Comparison of ENCODE assay signal across 12 cellular contexts in the genomic region with DNA sequence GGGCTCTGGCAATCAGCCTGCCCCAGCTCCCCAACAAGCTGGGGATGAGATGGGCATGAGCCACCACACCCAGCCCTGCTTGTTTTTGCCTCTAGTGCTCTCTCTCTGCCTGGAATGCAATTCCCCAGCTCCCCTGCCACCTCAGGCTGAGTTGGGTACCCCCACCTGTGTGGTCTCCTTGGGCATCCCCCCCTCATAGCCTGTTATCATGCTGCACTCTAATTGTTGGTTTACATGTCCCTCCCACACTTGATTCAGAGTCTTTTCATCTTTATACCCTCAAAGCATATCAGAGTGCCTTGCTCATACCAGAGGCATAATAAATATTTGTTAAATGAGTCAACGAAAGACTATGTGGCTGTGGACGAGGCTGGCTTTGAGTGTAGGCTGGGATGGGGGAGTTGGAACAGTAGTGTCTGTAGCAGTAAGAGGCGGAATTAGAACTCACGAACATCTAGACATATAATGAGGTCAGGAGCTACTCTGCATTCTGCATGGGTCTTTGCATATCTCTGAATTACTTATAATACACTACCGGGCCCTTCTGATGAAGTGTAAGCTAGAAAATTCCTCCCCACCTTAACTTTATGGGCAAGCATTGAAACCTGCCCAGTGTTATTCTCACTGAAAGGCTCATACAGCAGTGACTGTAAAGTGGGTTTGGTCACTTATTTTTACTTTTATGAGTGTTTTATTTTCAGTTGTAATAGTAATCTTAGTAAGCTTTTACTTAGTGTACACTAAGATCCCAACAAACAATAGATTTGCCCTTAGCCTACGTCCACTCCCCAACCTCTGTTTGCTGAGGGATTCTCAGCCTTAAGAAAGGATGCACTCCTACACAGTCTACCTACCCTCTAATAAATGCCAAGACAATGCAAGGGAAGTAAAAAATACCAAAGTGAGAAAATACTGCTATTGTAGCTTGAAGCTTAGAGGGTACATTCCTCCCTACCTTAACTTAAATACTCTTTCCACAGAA. TPM values are rescaled to one million over a fixed set of nuclear protein-coding genes. Genes with fewer than 3 reads are reported as not detected.
DNase-seq lines count a peak whose midpoint lies in the region; ATAC-seq, FAIRE-seq and TF ChIP-seq lines count a peak whose summit lies in the region.
"Had no signal": no experiment of that assay in that cellular context is flagged by ENCODE, and none has a peak within 500 bp of the region (broad histone marks: within the 10 kb centered on the region; RNA-seq: fewer than 3 reads in every experiment).

No MANE protein-coding gene starts in this region.

- H3K9me3 ChIP-seq in A549 (peaks cover 37% of the 10 kb centered on the region), mammary epithelial cell (replicated peaks; ENCODE audit: insufficient read depth, low read length) (no peaks in the 10 kb centered on the region), lung (ENCODE audit: control insufficient read depth in 2 of 2, insufficient read depth in 1 of 2, low read length in 1 of 2) (peaks cover 0 to 8% of the 10 kb centered on the region in 2 donors)
- H3K9me3 ChIP-seq: thyroid gland had no signal

- CTCF ChIA-PET in A549 (lab: Yijun Ruan, JAX) = interaction anchor here (0.7 to 1.8 kb wide), 11 partner anchors 10 to 255 kb away, joined by 3 to 11 read pairs (median 4); a partner anchor contains a TSS
- CTCF ChIA-PET in mammary epithelial cell (lab: Charles Lee; ENCODE audit: low non-redundant PET) = interaction anchor here (0.9 kb wide), 1 partner anchor 20 kb away, joined by 12 read pairs; no protein-coding TSS in a partner anchor

- no peak overlapping the region for H3K4me3 ChIP-seq in A549
- H3K4me3 ChIP-seq in mammary epithelial cell (replicated peaks in 1 of 3; ENCODE audit: insufficient read depth in 1 of 3, low read depth in 2 of 3, low read length in 3 of 3) = no peak overlapping the region
- H3K4me3 ChIP-seq in lung = no peak overlapping the region
- H3K4me3 ChIP-seq: thyroid gland had no signal

- TF ChIP-seq EP300 in A549 (IDR thresholded peaks at IDR 0.05) = peak; percentile 98 to 99

- in situ Hi-C loops in mammary epithelial cell (cut with MboI; ENCODE audit: low sequenced_read_pairs in 2 of 2) = no loop called here

- no peak overlapping the region for H3K9ac ChIP-seq in mammary epithelial cell (ENCODE audit: insufficient read depth, low read length)

- POLR2A ChIA-PET in A549 (lab: Yijun Ruan, JAX) = interaction anchor here (0.5 to 2.4 kb wide), 9 partner anchors 12 to 72 kb away, joined by 3 to 28 read pairs (median 6); a partner anchor contains a TSS

- no peaks in the 10 kb centered on the region for H3K79me2 ChIP-seq in mammary epithelial cell (ENCODE audit: insufficient read depth, low read length)

- H3K4me1 ChIP-seq in A549 (peaks cover 59% of the 10 kb centered on the region), mammary epithelial cell (ENCODE audit: insufficient read depth, low read length) (peaks cover 16% of the 10 kb centered on the region), lung (ENCODE audit: control insufficient read depth in 2 of 2, insufficient read depth in 2 of 2, low read length in 2 of 2) (peaks cover 0 to 2% of the 10 kb centered on the region in 2 donors)
- H3K4me1 ChIP-seq: thyroid gland had no signal

- peak; percentile 53 to 82 for TF ChIP-seq RAD21 in A549 (conservative IDR thresholded peaks at IDR 0.05 in 1 of 2, IDR thresholded peaks at IDR 0.05 in 1 of 2)

- TF ChIP-seq CTCF in A549 (IDR thresholded peaks at IDR 0.05) (no peak), mammary epithelial cell (conservative IDR thresholded peaks at IDR 0.05 in 1 of 2, IDR thresholded peaks at IDR 0.05 in 1 of 2; ENCODE audit: extremely low read depth in 1 of 2, insufficient read depth in 1 of 2, low read depth in 1 of 2, low read length in 2 of 2) (no peak), lung (IDR thresholded peaks at IDR 0.05; ENCODE audit: control extremely low read depth, extremely low read depth) (no peak)

- intact Hi-C loops in mammary epithelial cell (cut with micrococcal nuclease) = no loop called here

- H3K27ac ChIP-seq in A549 = peak overlapping the region; percentile 85 to 88
- H3K27ac ChIP-seq in mammary epithelial cell (ENCODE audit: insufficient read depth, low read depth, low read length) = peak overlapping the region; percentile 52
- H3K27ac ChIP-seq in lung (ENCODE audit: low read depth in 1 of 2, low read length in 1 of 2) = no peak overlapping the region
- H3K27ac ChIP-seq: thyroid gland had no signal

- H3K4me2 ChIP-seq in A549 (peak overlapping the region; percentile 43), mammary epithelial cell (ENCODE audit: insufficient read depth, low read depth, low read length) (no peak overlapping the region)

- FAIRE-seq in A549 (lab: Jason Lieb, UNC) (peak; percentile 83), GM12892 (lab: Jason Lieb, UNC) (no peak)

- H3K36me3 ChIP-seq in mammary epithelial cell (ENCODE audit: insufficient read depth, low read length) = no peaks in the 10 kb centered on the region
- no peaks in the 10 kb centered on the region for H3K36me3 ChIP-seq in lung (ENCODE audit: control insufficient read depth in 2 of 2, insufficient read depth in 2 of 2, low read length in 2 of 2)
- H3K36me3 ChIP-seq: thyroid gland had no signal

- WGBS in A549 (ENCODE audit: missing lambda C conversion rate) = 0% methylated on average over 6 of the region's 6 CpGs
- 48% methylated on average over 6 of the region's 6 CpGs for WGBS in mammary epithelial cell (ENCODE audit: low coverage, missing lambda C conversion rate)
- 62 to 84% methylated on average over 6 of the region's 6 CpGs for WGBS in lung, 2 donors

- no peaks in the 10 kb centered on the region for H4K20me1 ChIP-seq in mammary epithelial cell (ENCODE audit: insufficient read depth, low read length)

- no peak for TF ChIP-seq POLR2A in A549 (IDR thresholded peaks at IDR 0.05; ENCODE audit: low read length)
- TF ChIP-seq POLR2A in GM12892 (IDR thresholded peaks at IDR 0.05; ENCODE audit: low read depth, low read length) = no peak

- BruUV-seq in mammary epithelial cell (replicated peaks; lab: Mats Ljungman, UMichigan) = no TSS peak

- DNase-seq in A549 (ENCODE audit: low read depth in 1 of 2, low spot score in 1 of 2) (peak; percentile 78 to 98), HT-29 (ENCODE audit: low spot score) (peak; percentile 88), mammary epithelial cell (peak; percentile 83), lung (ENCODE audit: low spot score) (peak; percentile 66), AML-193 (lab: John Stamatoyannopoulos, UW) (no peak), NCI-H69 (lab: John Stamatoyannopoulos, UW) (no peak), GM12892 (ENCODE audit: insufficient read length) (no peak)
- DNase-seq: activated naive CD4-positive, alpha-beta T cell treated with Interleukin-2 at 50 U/mL for 16 hours; C1 segment of cervical spinal cord; stimulated activated CD4-positive, alpha-beta T cell treated with anti-CD3 and anti-CD28 coated beads, Interleukin-1b, Interleukin-23, amount 100 ng/mL, for 48 hours; thyroid gland had no signal

- H3K27me3 ChIP-seq in mammary epithelial cell (ENCODE audit: insufficient read depth, low read length) (no peaks in the 10 kb centered on the region), lung (ENCODE audit: control insufficient read depth, insufficient read depth) (no peaks in the 10 kb centered on the region)
- H3K27me3 ChIP-seq: thyroid gland had no signal

- peak; percentile 94 to 97 for ATAC-seq in A549
- ATAC-seq in lung (ENCODE audit: insufficient read depth, low FRiP score) = peak; percentile 89
- ATAC-seq in GM19351 (IDR thresholded peaks at IDR 0.05; ENCODE audit: unreplicated experiment) = no peak

- dilution Hi-C loops in mammary epithelial cell (cut with HindIII; ENCODE audit: low sequenced_read_pairs) = loop anchor here (5.0 kb wide), 1 partner anchor 73 kb away; no protein-coding TSS in a partner anchor

- peak overlapping the region; percentile 52 for H2AFZ ChIP-seq in mammary epithelial cell (ENCODE audit: low read depth, low read length)

TF ChIP-seq in A549, 52 proteins besides CTCF, POLR2A, EP300 and RAD21 (continues in another document):
- TF ChIP-seq FOSB (CRISPR knock-in tag; IDR thresholded peaks at IDR 0.05) (no peak), CBX8 (IDR thresholded peaks at IDR 0.05) (no peak), NR3C1 (IDR thresholded peaks at IDR 0.05) (no peak), EHF (CRISPR knock-in tag; IDR thresholded peaks at IDR 0.05) (no peak), POLR2AphosphoS2 (conservative IDR thresholded peaks at IDR 0.05; ENCODE audit: low read length) (no peak), KDM1A (IDR thresholded peaks at IDR 0.05; ENCODE audit: low read depth) (no peak)
- TF ChIP-seq, protein P1, sequence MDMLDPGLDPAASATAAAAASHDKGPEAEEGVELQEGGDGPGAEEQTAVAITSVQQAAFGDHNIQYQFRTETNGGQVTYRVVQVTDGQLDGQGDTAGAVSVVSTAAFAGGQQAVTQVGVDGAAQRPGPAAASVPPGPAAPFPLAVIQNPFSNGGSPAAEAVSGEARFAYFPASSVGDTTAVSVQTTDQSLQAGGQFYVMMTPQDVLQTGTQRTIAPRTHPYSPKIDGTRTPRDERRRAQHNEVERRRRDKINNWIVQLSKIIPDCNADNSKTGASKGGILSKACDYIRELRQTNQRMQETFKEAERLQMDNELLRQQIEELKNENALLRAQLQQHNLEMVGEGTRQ (IDR thresholded peaks at IDR 0.05) = no peak
- TF ChIP-seq, protein P2, sequence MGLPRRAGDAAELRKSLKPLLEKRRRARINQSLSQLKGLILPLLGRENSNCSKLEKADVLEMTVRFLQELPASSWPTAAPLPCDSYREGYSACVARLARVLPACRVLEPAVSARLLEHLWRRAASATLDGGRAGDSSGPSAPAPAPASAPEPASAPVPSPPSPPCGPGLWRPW (IDR thresholded peaks at IDR 0.05) = no peak
- TF ChIP-seq, protein P3, sequence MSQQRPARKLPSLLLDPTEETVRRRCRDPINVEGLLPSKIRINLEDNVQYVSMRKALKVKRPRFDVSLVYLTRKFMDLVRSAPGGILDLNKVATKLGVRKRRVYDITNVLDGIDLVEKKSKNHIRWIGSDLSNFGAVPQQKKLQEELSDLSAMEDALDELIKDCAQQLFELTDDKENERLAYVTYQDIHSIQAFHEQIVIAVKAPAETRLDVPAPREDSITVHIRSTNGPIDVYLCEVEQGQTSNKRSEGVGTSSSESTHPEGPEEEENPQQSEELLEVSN (IDR thresholded peaks at IDR 0.05; ENCODE audit: borderline replicate concordance, low read depth) = no peak

RNA-seq across cellular contexts. Expression of a gene that starts 58.7 kb away (rescaled TPM):
- polyA plus RNA-seq in A549 (2011; rRNA removed) (67.1 and 87.4 TPM in 2 replicates), A549 (2017; fragmentation: RNase III; extraction: RNeasy Plus Mini Kit Qiagen cat#74134 plus additional on column Dnase treatment) (33.2 to 34.3 TPM (median 33.5 TPM) in 3 replicates), mammary epithelial cell (2.5 TPM), lung (10 to 100 TPM; 18.4 to 61.7 TPM)
- polyA plus RNA-seq in A549 (2012; cell fraction: cytosol; rRNA removed) = 41.2 and 42.5 TPM in 2 replicates
- polyA plus RNA-seq in A549 (2012; cell fraction: nucleus; rRNA removed) = 54.7 and 61.3 TPM in 2 replicates
- 40.1 and 44.8 TPM in 2 replicates for polyA minus RNA-seq in A549 (2011; rRNA and poly(A)+ RNA removed)
- total RNA-seq in HT-29 (2014; rRNA removed; shearing (Covaris generic)) = 37.0 and 43.2 TPM in 2 replicates
- total RNA-seq in mammary epithelial cell (10 to 100 TPM in 1 of 2 donors, 1 to 10 TPM in 1; 8.9 to 11.3 TPM), lung (100 to 1,000 TPM in 1 of 2 donors, 10 to 100 TPM in 1; 18.9 to 112 TPM)
- 0.78 TPM for polyA minus RNA-seq in mammary epithelial cell
- 6.2 TPM for polyA plus RNA-seq in GM12892 (2012; ENCODE audit: missing spikeins)

Comparison
In these comparisons a context has a peak if more than half of its experiments do, and no peak if none do; other contexts are left out.
1. DNase-seq: peak in A549 (2 of 2), HT-29 (single experiment), mammary epithelial cell (single experiment) and lung (single experiment); none in AML-193 (0 of 2), NCI-H69 (single experiment) and GM12892 (single experiment).
2. H3K27ac ChIP-seq: peak in A549 (2 of 2) and mammary epithelial cell (single experiment); none in lung (0 of 2).